28 cellular contexts compared by ENCODE assay signal in the genomic region with DNA sequence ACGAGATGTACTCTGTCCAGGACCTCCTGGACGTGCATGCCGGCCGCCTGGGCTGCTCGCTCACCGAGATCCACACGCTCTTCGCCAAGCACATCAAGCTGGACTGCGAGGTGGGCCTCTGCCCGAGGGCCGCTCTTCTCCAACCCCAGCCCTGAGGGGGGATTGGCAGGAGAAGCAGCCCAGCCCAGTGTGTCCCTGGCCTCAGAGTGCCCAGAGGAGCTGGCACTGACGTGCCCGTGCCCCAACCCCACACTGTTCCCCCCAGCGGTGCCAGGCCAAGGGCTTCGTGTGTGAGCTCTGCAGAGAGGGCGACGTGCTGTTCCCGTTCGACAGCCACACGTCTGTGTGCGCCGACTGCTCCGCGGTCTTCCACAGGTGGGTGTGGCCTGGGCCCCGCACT. TPM values are rescaled to one million over a fixed set of nuclear protein-coding genes. Genes with fewer than 3 reads are reported as not detected.
A peak's percentile ranks its signal among the peaks of the same experiment; 100 is the strongest.
DNase-seq lines count a peak whose midpoint lies in the region; ATAC-seq, FAIRE-seq and TF ChIP-seq lines count a peak whose summit lies in the region.
"Had no signal": no experiment of that assay in that cellular context is flagged by ENCODE, and none has a peak within 500 bp of the region (broad histone marks: within the 10 kb centered on the region; RNA-seq: fewer than 3 reads in every experiment).

No MANE protein-coding gene starts in this region.

- H3K79me2 ChIP-seq in H1 (ENCODE audit: control insufficient read depth in 1 of 2, insufficient read depth in 2 of 2, low read length in 2 of 2): no peaks in the 10 kb centered on the region

- POLR2A ChIA-PET in H1 (lab: Charles Lee; ENCODE audit: partially characterized antibody) (interaction anchor here (1.2 to 7.5 kb wide), 3 partner anchors 10 to 18 kb away, joined by 3 to 54 read pairs (median 4); partner anchors contain the start of gene DEF8), HEK293T (lab: Yijun Ruan, JAX) (interaction anchor here (1.2 to 2.4 kb wide), 2 partner anchors 9 to 42 kb away, joined by 7 read pairs; no protein-coding TSS in a partner anchor)

- H3K36me3 ChIP-seq in H1 (ENCODE audit: control insufficient read depth in 2 of 4, insufficient read depth in 4 of 4, low read length in 3 of 4) (peaks cover 0 to 6% (median under 1%) of the 10 kb centered on the region in 4 experiments; a peak in 3 of 8 replicates), neuronal stem cell (replicated peaks in 1 of 2; ENCODE audit: control insufficient read depth in 2 of 2, insufficient read depth in 2 of 2, low read length in 2 of 2) (peaks cover 20 to 49% of the 10 kb centered on the region in 2 donors)

- H3K4me2 ChIP-seq in H1 (ENCODE audit: insufficient read depth in 1 of 2, low read depth in 2 of 2, low read length in 2 of 2) (no peak overlapping the region), neuronal stem cell (ENCODE audit: insufficient read depth, low read length, poor library complexity, severe bottlenecking) (no peak overlapping the region)
- H3K4me2 ChIP-seq: BLaER1 had no signal

- no peaks in the 10 kb centered on the region for H3K23me2 ChIP-seq in H1 (ENCODE audit: low read depth, low read length)

- H3K27ac Mint-ChIP-seq in osteocyte (ENCODE audit: unreplicated experiment): no peak overlapping the region
- no peak overlapping the region for H3K27ac Mint-ChIP-seq in natural killer cell treated with Interleukin-12 subunit alpha and Interleukin-12 subunit beta and Interleukin-15 and Interleukin-18, amount 100 ng/mL, for 72 hours
- H3K27ac Mint-ChIP-seq: CD4-positive, alpha-beta memory T cell; CD4-positive, CD25-positive, alpha-beta regulatory T cell had no signal

- FAIRE-seq in H1 (lab: Jason Lieb, UNC): no peak
- FAIRE-seq: A204.1, GM12878, GM12892, GM18507 had no signal

- H2AK5ac ChIP-seq in H1 (ENCODE audit: low read depth, low read length) (no peak overlapping the region), neuronal stem cell (ENCODE audit: low read depth, low read length) (no peak overlapping the region)

- no peak for TF ChIP-seq RAD21 in H1 (IDR thresholded peaks at IDR 0.05 in 1 of 2, conservative IDR thresholded peaks at IDR 0.05 in 1 of 2; ENCODE audit: low read depth in 2 of 2, low read length in 2 of 2)

- no peak for TF ChIP-seq POLR2A in H1 (IDR thresholded peaks at IDR 0.05; ENCODE audit: control extremely low read depth in 1 of 2, low read depth in 2 of 2, low read length in 2 of 2)

- H3K4me3 Mint-ChIP-seq in osteocyte (ENCODE audit: unreplicated experiment): no peak overlapping the region
- no peak overlapping the region for H3K4me3 Mint-ChIP-seq in natural killer cell treated with Interleukin-12 subunit alpha and Interleukin-12 subunit beta and Interleukin-15 and Interleukin-18, amount 100 ng/mL, for 72 hours
- H3K4me3 Mint-ChIP-seq: CD14-positive monocyte; CD4-positive, alpha-beta memory T cell; CD8-positive, alpha-beta memory T cell had no signal

- H2BK120ac ChIP-seq in H1 (replicated peaks; ENCODE audit: low read depth, low read length) (no peak overlapping the region), neuronal stem cell (ENCODE audit: low read depth, low read length) (no peak overlapping the region)

- H3K27me3 Mint-ChIP-seq in osteocyte (ENCODE audit: unreplicated experiment): no peaks in the 10 kb centered on the region
- H3K27me3 Mint-ChIP-seq in natural killer cell treated with Interleukin-12 subunit alpha and Interleukin-12 subunit beta and Interleukin-15 and Interleukin-18, amount 100 ng/mL, for 72 hours: no peaks in the 10 kb centered on the region
- H3K27me3 Mint-ChIP-seq: CD4-positive, alpha-beta memory T cell; CD4-positive, CD25-positive, alpha-beta regulatory T cell; CD8-positive, alpha-beta memory T cell had no signal

- CTCF ChIA-PET in H1 (lab: Charles Lee; ENCODE audit: partially characterized antibody) (no interaction called here), HEK293T (lab: Yijun Ruan, JAX) (no interaction called here)

- H3K4me1 ChIP-seq in H1 (replicated peaks in 1 of 4; ENCODE audit: control insufficient read depth in 3 of 4, insufficient read depth in 4 of 4, low read length in 3 of 4): no peaks in the 10 kb centered on the region
- peaks cover 11 to 12% of the 10 kb centered on the region in 2 donors for H3K4me1 ChIP-seq in neuronal stem cell (ENCODE audit: control insufficient read depth in 2 of 2, insufficient read depth in 1 of 2, low read depth in 1 of 2, low read length in 2 of 2)
- H3K4me1 ChIP-seq: BE2C had no signal

- TF ChIP-seq EP300 in H1 (IDR thresholded peaks at IDR 0.05; ENCODE audit: borderline replicate concordance in 1 of 2, low read depth in 2 of 2, low read length in 2 of 2): no peak

- H3K4me3 ChIP-seq in H1 (ENCODE audit: extremely low read depth in 1 of 4, insufficient read depth in 2 of 4, low read depth in 3 of 4, low read length in 4 of 4): no peak overlapping the region
- H3K4me3 ChIP-seq in neuronal stem cell (ENCODE audit: low read length in 2 of 2): no peak overlapping the region
- H3K4me3 ChIP-seq: BLaER1, GM12878 had no signal

- H3K9ac ChIP-seq in H1 (replicated peaks in 1 of 4; ENCODE audit: extremely low read depth in 1 of 4, low read depth in 3 of 4, low read length in 3 of 4) (no peak overlapping the region), neuronal stem cell (ENCODE audit: low read depth, low read length, poor library complexity) (no peak overlapping the region)
- H3K9ac ChIP-seq: BLaER1 had no signal

- TF ChIP-seq CTCF in H1 (IDR thresholded peaks at IDR 0.05; ENCODE audit: control extremely low read depth in 1 of 3, insufficient read depth in 1 of 3, low read depth in 1 of 3, low read length in 3 of 3): no peak
- no peak for TF ChIP-seq CTCF in osteocyte (IDR thresholded peaks at IDR 0.05)

- peaks cover 1 to 7% of the 10 kb centered on the region in 2 experiments for H4K20me1 ChIP-seq in H1 (replicated peaks in 1 of 2; ENCODE audit: control insufficient read depth in 1 of 2, insufficient read depth in 2 of 2, low read length in 2 of 2)

- H3K79me1 ChIP-seq in H1 (ENCODE audit: low read depth, low read length) (no peaks in the 10 kb centered on the region), neuronal stem cell (ENCODE audit: low read depth, low read length) (no peaks in the 10 kb centered on the region)

- H3K9me3 ChIP-seq in H1 (ENCODE audit: insufficient read depth in 2 of 2, low read depth in 1 of 2, low read length in 1 of 2) (no peaks in the 10 kb centered on the region), neuronal stem cell (replicated peaks in 1 of 2; ENCODE audit: control insufficient read depth in 2 of 2, insufficient read depth in 1 of 2, low read depth in 1 of 2, low read length in 2 of 2) (no peaks in the 10 kb centered on the region)
- H3K9me3 ChIP-seq: BE2C, BLaER1 had no signal

- H3K4ac ChIP-seq in H1 (replicated peaks; ENCODE audit: insufficient read length, low read depth, low read length) (no peak overlapping the region), neuronal stem cell (ENCODE audit: low read length) (no peak overlapping the region)

- H3K18ac ChIP-seq in H1 (ENCODE audit: extremely low read depth, low read length) (no peak overlapping the region), neuronal stem cell (ENCODE audit: low read length) (no peak overlapping the region)

- H3K27ac ChIP-seq in H1 (ENCODE audit: low read depth, low read length): no peak overlapping the region
- H3K27ac ChIP-seq in neuronal stem cell (replicated peaks; ENCODE audit: low read length): no peak overlapping the region
- H3K27ac ChIP-seq: BLaER1 had no signal

- peak; percentile 11 for ATAC-seq in esophagus mucosa
- no peak for ATAC-seq in natural killer cell treated with Interleukin-12 subunit alpha and Interleukin-12 subunit beta and Interleukin-15 and Interleukin-18, amount 100 ng/mL, for 72 hours
- ATAC-seq: GM12878 had no signal

- peak overlapping the region; percentile 16; the same call in 1 of the 2 replicates for H4K8ac ChIP-seq in H1 (ENCODE audit: extremely low read depth, insufficient read depth, low read length)
- H4K8ac ChIP-seq in neuronal stem cell (ENCODE audit: low read depth, low read length): no peak overlapping the region

- H2BK12ac ChIP-seq in H1 (ENCODE audit: low read depth, low read length): no peak overlapping the region
- H2BK12ac ChIP-seq in neuronal stem cell (ENCODE audit: low read length): no peak overlapping the region

- H2BK5ac ChIP-seq in H1 (ENCODE audit: low read depth, low read length) (no peak overlapping the region), neuronal stem cell (ENCODE audit: low read length) (no peak overlapping the region)

- no peak overlapping the region for H4K91ac ChIP-seq in H1 (replicated peaks; ENCODE audit: insufficient read length, low read length)
- H4K91ac ChIP-seq in neuronal stem cell (ENCODE audit: low read depth, low read length, poor library complexity): no peak overlapping the region

- peaks cover 12% of the 10 kb centered on the region for H3K36me3 Mint-ChIP-seq in osteocyte (ENCODE audit: unreplicated experiment)
- no peaks in the 10 kb centered on the region for H3K36me3 Mint-ChIP-seq in natural killer cell treated with Interleukin-12 subunit alpha and Interleukin-12 subunit beta and Interleukin-15 and Interleukin-18, amount 100 ng/mL, for 72 hours

- no peak for DNase-seq in H1 (ENCODE audit: low read depth in 1 of 2, low spot score in 2 of 2)
- DNase-seq in neuronal stem cell (ENCODE audit: low spot score): no peak
- DNase-seq in NCI-H526 treated with DMSO at 0.1 percent for 48 hours (lab: John Stamatoyannopoulos, UW): no peak
- no peak for DNase-seq in osteocyte (ENCODE audit: extremely low spot score, unreplicated experiment)
- no peak for DNase-seq in natural killer cell treated with Interleukin-12 subunit alpha and Interleukin-12 subunit beta and Interleukin-15 and Interleukin-18, amount 100 ng/mL, for 72 hours (ENCODE audit: low spot score)
- DNase-seq in HEK293T (ENCODE audit: extremely low spot score): no peak
- DNase-seq: 8988T; ACHN; BE2C; C1 segment of cervical spinal cord; CD4-positive, alpha-beta memory T cell; CD4-positive, CD25-positive, alpha-beta regulatory T cell; CD8-positive, alpha-beta memory T cell; COR-L47; DMS 273 treated with DMSO at 0.1 percent for 48 hours; DMS153; DMS53; DMS79; DND-41; EL; GDM1 had no signal

- no peak overlapping the region for H4K5ac ChIP-seq in H1 (ENCODE audit: insufficient read length, low read depth, low read length)

- H3K27me3 ChIP-seq in H1 (replicated peaks in 1 of 4; ENCODE audit: control insufficient read depth in 3 of 4, extremely low read depth in 1 of 4, insufficient read depth in 3 of 4, low read length in 3 of 4) (no peaks in the 10 kb centered on the region), neuronal stem cell (ENCODE audit: control insufficient read depth in 3 of 3, insufficient read depth in 3 of 3, low read depth in 1 of 3, low read length in 3 of 3) (no peaks in the 10 kb centered on the region)
- H3K27me3 ChIP-seq: BE2C, BLaER1 had no signal

- no peaks in the 10 kb centered on the region for H3K4me1 Mint-ChIP-seq in osteocyte (ENCODE audit: unreplicated experiment)
- H3K4me1 Mint-ChIP-seq in natural killer cell treated with Interleukin-12 subunit alpha and Interleukin-12 subunit beta and Interleukin-15 and Interleukin-18, amount 100 ng/mL, for 72 hours (ENCODE audit: low read depth in 2 of 2): peaks cover 0 to 2% of the 10 kb centered on the region in 2 donors
- H3K4me1 Mint-ChIP-seq: CD4-positive, CD25-positive, alpha-beta regulatory T cell; CD8-positive, alpha-beta memory T cell had no signal

- H2AFZ ChIP-seq in H1 (ENCODE audit: low read length): no peak overlapping the region
- no peak overlapping the region for H2AFZ ChIP-seq in neuronal stem cell (ENCODE audit: low read length)

- H2BK15ac ChIP-seq in H1 (ENCODE audit: low read length) (no peak overlapping the region), neuronal stem cell (ENCODE audit: low read length) (no peak overlapping the region)

- H3K9me3 Mint-ChIP-seq in osteocyte (ENCODE audit: unreplicated experiment): no peaks in the 10 kb centered on the region
- no peaks in the 10 kb centered on the region for H3K9me3 Mint-ChIP-seq in natural killer cell treated with Interleukin-12 subunit alpha and Interleukin-12 subunit beta and Interleukin-15 and Interleukin-18, amount 100 ng/mL, for 72 hours
- H3K9me3 Mint-ChIP-seq: CD4-positive, alpha-beta memory T cell; CD4-positive, CD25-positive, alpha-beta regulatory T cell; CD8-positive, alpha-beta memory T cell had no signal

- no peak overlapping the region for H3K56ac ChIP-seq in H1 (replicated peaks; ENCODE audit: insufficient read length, low read depth, low read length)

- no peak overlapping the region for H3K23ac ChIP-seq in H1 (ENCODE audit: insufficient read length)
- peak overlapping the region; percentile 73 for H3K23ac ChIP-seq in neuronal stem cell (ENCODE audit: low read depth, low read length, poor library complexity)

- WGBS in H1 (ENCODE audit: extremely low coverage in 1 of 2, insufficient coverage in 1 of 2, insufficient read length in 1 of 2, insufficient replicate concordance in 2 of 2, low coverage in 1 of 2, low lambda C conversion rate in 2 of 2, missing lambda C conversion rate in 1 of 2), 2 experiments: 96% methylated on average over 22 of the region's 25 CpGs; no CpG with 5 or more reads in 1 of the 2 experiments
- no CpG with 5 or more reads among the region's 25 CpGs for WGBS in neuronal stem cell (ENCODE audit: extremely low coverage in 2 of 2, insufficient read length in 2 of 2, insufficient replicate concordance in 1 of 2), 2 donors

- H3K14ac ChIP-seq in H1 (ENCODE audit: insufficient read length) (no peak overlapping the region), neuronal stem cell (ENCODE audit: low read length) (no peak overlapping the region)

- H2BK20ac ChIP-seq in H1 (ENCODE audit: low read length): no peak overlapping the region

RNA-seq across cellular contexts. Expression of gene DEF8, which starts 15.6 kb away (rescaled TPM):
- 48.3 and 53.0 TPM in 2 replicates for total RNA-seq in H1 (2021; fragmentation: NEBNext Ultra II Directional; extraction: Animal tissue kit (Norgen Biotek cat#: 25700))
- 110 and 155 TPM in 2 replicates for polyA plus RNA-seq in H1 (2011; rRNA removed)
- 106 TPM for polyA plus RNA-seq in H1 (2011; cell fraction: cytosol; rRNA removed)
- 160 TPM for polyA plus RNA-seq in H1 (2011; cell fraction: nucleus; rRNA removed)
- polyA plus RNA-seq in H1 (2012, experiment 1 of 2): 35.4 to 56.5 TPM (median 53.7 TPM) in 4 replicates
- polyA plus RNA-seq in H1 (2012, experiment 2 of 2): 59.8 TPM
- 47.6 TPM for polyA plus RNA-seq in H1 (2013, experiment 1 of 2)
- 46.6 TPM for polyA plus RNA-seq in H1 (2013, experiment 2 of 2)
- 44.0 and 65.5 TPM in 2 replicates for polyA minus RNA-seq in H1 (2011; rRNA and poly(A)+ RNA removed)
- 40.0 TPM for polyA minus RNA-seq in H1 (2011; cell fraction: cytosol; rRNA and poly(A)+ RNA removed)
- polyA minus RNA-seq in H1 (2011; cell fraction: nucleus; rRNA and poly(A)+ RNA removed): 30.4 TPM
- total RNA-seq in esophagus mucosa: 29.9 TPM
- polyA plus RNA-seq in neuronal stem cell (2013, experiment 1 of 2): 52.9 TPM
- polyA plus RNA-seq in neuronal stem cell (2013, experiment 2 of 2): 52.2 TPM
- total RNA-seq in osteocyte: 78.7 and 82.8 TPM in 2 replicates
- 10 to 100 TPM; 44.2 to 55.5 TPM for total RNA-seq in natural killer cell treated with Interleukin-12 subunit alpha and Interleukin-12 subunit beta and Interleukin-15 and Interleukin-18, amount 100 ng/mL, for 72 hours

RNA-seq across cellular contexts. Expression of gene TUBB3, which starts 41.1 kb away (rescaled TPM):
- 275 and 292 TPM in 2 replicates for total RNA-seq in H1 (2021; fragmentation: NEBNext Ultra II Directional; extraction: Animal tissue kit (Norgen Biotek cat#: 25700))
- polyA plus RNA-seq in H1 (2011; rRNA removed): 393 and 420 TPM in 2 replicates
- polyA plus RNA-seq in H1 (2011; cell fraction: cytosol; rRNA removed): 210 TPM
- 252 TPM for polyA plus RNA-seq in H1 (2011; cell fraction: nucleus; rRNA removed)
- polyA plus RNA-seq in H1 (2012, experiment 1 of 2): 287 to 415 TPM (median 389 TPM) in 4 replicates
- polyA plus RNA-seq in H1 (2012, experiment 2 of 2): 421 TPM
- polyA plus RNA-seq in H1 (2013, experiment 1 of 2): 211 TPM
- polyA plus RNA-seq in H1 (2013, experiment 2 of 2): 208 TPM
- 165 and 205 TPM in 2 replicates for polyA minus RNA-seq in H1 (2011; rRNA and poly(A)+ RNA removed)
- 155 TPM for polyA minus RNA-seq in H1 (2011; cell fraction: cytosol; rRNA and poly(A)+ RNA removed)
- polyA minus RNA-seq in H1 (2011; cell fraction: nucleus; rRNA and poly(A)+ RNA removed): 91.3 TPM
- total RNA-seq in esophagus mucosa (22.0 TPM), osteocyte (84.9 and 95.8 TPM in 2 replicates)
- polyA plus RNA-seq in neuronal stem cell (2013, experiment 1 of 2): 121 TPM
- 119 TPM for polyA plus RNA-seq in neuronal stem cell (2013, experiment 2 of 2)
- total RNA-seq in natural killer cell treated with Interleukin-12 subunit alpha and Interleukin-12 subunit beta and Interleukin-15 and Interleukin-18, amount 100 ng/mL, for 72 hours: 10 to 100 TPM in 1 of 2 donors, 1 to 10 TPM in 1; 9.6 to 10.9 TPM
- polyA plus RNA-seq: CD14-positive monocyte; CD4-positive, alpha-beta memory T cell; CD8-positive, alpha-beta memory T cell had no signal

RNA-seq across cellular contexts. Expression of gene MC1R, which starts 45.5 kb away (rescaled TPM):
- total RNA-seq in H1 (2021; fragmentation: NEBNext Ultra II Directional; extraction: Animal tissue kit (Norgen Biotek cat#: 25700)): 2.0 and 2.2 TPM in 2 replicates
- polyA plus RNA-seq in H1 (2011; rRNA removed): 2.9 and 4.3 TPM in 2 replicates
- polyA plus RNA-seq in H1 (2011; cell fraction: cytosol; rRNA removed): 3.7 TPM
- 7.6 TPM for polyA plus RNA-seq in H1 (2011; cell fraction: nucleus; rRNA removed)
- 1.8 to 3.0 TPM (median 2.2 TPM) in 4 replicates for polyA plus RNA-seq in H1 (2012, experiment 1 of 2)
- polyA plus RNA-seq in H1 (2012, experiment 2 of 2): 1.8 TPM
- 1.2 TPM for polyA plus RNA-seq in H1 (2013, experiment 1 of 2)
- polyA plus RNA-seq in H1 (2013, experiment 2 of 2): 1.5 TPM
- polyA minus RNA-seq in H1 (2011; rRNA and poly(A)+ RNA removed): 3.3 and 5.0 TPM in 2 replicates
- 3.2 TPM for polyA minus RNA-seq in H1 (2011; cell fraction: cytosol; rRNA and poly(A)+ RNA removed)
- 4.5 TPM for polyA minus RNA-seq in H1 (2011; cell fraction: nucleus; rRNA and poly(A)+ RNA removed)
- 1.6 TPM for total RNA-seq in esophagus mucosa
- polyA plus RNA-seq in neuronal stem cell (2013, experiment 1 of 2): 2.1 TPM
- polyA plus RNA-seq in neuronal stem cell (2013, experiment 2 of 2): 2.1 TPM
- total RNA-seq in osteocyte: 6.5 and 6.9 TPM in 2 replicates
- 10 to 100 TPM in 1 of 2 donors, 1 to 10 TPM in 1; 9.3 to 13.0 TPM for total RNA-seq in natural killer cell treated with Interleukin-12 subunit alpha and Interleukin-12 subunit beta and Interleukin-15 and Interleukin-18, amount 100 ng/mL, for 72 hours

RNA-seq across cellular contexts. Expression of gene DBNDD1, which starts 55.1 kb away (rescaled TPM):
- total RNA-seq in H1 (2021; fragmentation: NEBNext Ultra II Directional; extraction: Animal tissue kit (Norgen Biotek cat#: 25700)): 69.9 and 76.0 TPM in 2 replicates
- 92.6 and 128 TPM in 2 replicates for polyA plus RNA-seq in H1 (2011; rRNA removed)
- 67.3 TPM for polyA plus RNA-seq in H1 (2011; cell fraction: cytosol; rRNA removed)
- polyA plus RNA-seq in H1 (2011; cell fraction: nucleus; rRNA removed): 98.2 TPM
- 57.0 to 79.5 TPM (median 70.2 TPM) in 4 replicates for polyA plus RNA-seq in H1 (2012, experiment 1 of 2)
- 80.6 TPM for polyA plus RNA-seq in H1 (2012, experiment 2 of 2)
- 57.0 TPM for polyA plus RNA-seq in H1 (2013, experiment 1 of 2)
- 59.8 TPM for polyA plus RNA-seq in H1 (2013, experiment 2 of 2)
- polyA minus RNA-seq in H1 (2011; rRNA and poly(A)+ RNA removed): 32.9 and 39.2 TPM in 2 replicates
- polyA minus RNA-seq in H1 (2011; cell fraction: cytosol; rRNA and poly(A)+ RNA removed): 49.4 TPM
- polyA minus RNA-seq in H1 (2011; cell fraction: nucleus; rRNA and poly(A)+ RNA removed): 43.7 TPM
- total RNA-seq in esophagus mucosa (13.9 TPM), osteocyte (0.78 and 1.3 TPM in 2 replicates)
- 35.6 TPM for polyA plus RNA-seq in neuronal stem cell (2013, experiment 1 of 2)
- polyA plus RNA-seq in neuronal stem cell (2013, experiment 2 of 2): 34.0 TPM
- total RNA-seq in natural killer cell treated with Interleukin-12 subunit alpha and Interleukin-12 subunit beta and Interleukin-15 and Interleukin-18, amount 100 ng/mL, for 72 hours: not detected
- polyA plus RNA-seq: CD14-positive monocyte had no signal
